23 cellular contexts compared by ENCODE assay signal in genomic region chr18:31269508-31270074, GRCh38. TPM values are rescaled to one million over a fixed set of nuclear protein-coding genes. Genes with fewer than 3 reads are reported as not detected.
A peak's percentile ranks its signal among the peaks of the same experiment; 100 is the strongest.
DNase-seq lines count a peak whose midpoint lies in the region; ATAC-seq, FAIRE-seq and TF ChIP-seq lines count a peak whose summit lies in the region.
"Had no signal": no experiment of that assay in that cellular context is flagged by ENCODE, and none has a peak within 500 bp of the region (broad histone marks: within the 10 kb centered on the region; RNA-seq: fewer than 3 reads in every experiment).

No MANE protein-coding gene starts in this region.

- H3K27ac Mint-ChIP-seq in progenitor cell of endocrine pancreas, result peak overlapping the region; percentile 18
- H3K27ac Mint-ChIP-seq: H9; stimulated activated naive B cell treated with anti-CD40 and anti-IgM and Interleukin-4, amounts not matched to agents 10 μg/mL and 1 μg/mL and 100 μg/mL, for 72 hours had no signal

- H3K4me1 ChIP-seq in sigmoid colon (no peaks in the 10 kb centered on the region), upper lobe of left lung (no peaks in the 10 kb centered on the region)
- H3K4me1 ChIP-seq: gastrocnemius medialis, tibial artery had no signal

- TF ChIP-seq POLR2A in sigmoid colon (IDR thresholded peaks at IDR 0.05) (no peak), upper lobe of left lung (IDR thresholded peaks at IDR 0.05) (no peak)

- no peaks in the 10 kb centered on the region for H3K27me3 Mint-ChIP-seq in progenitor cell of endocrine pancreas
- H3K27me3 Mint-ChIP-seq: stimulated activated naive B cell treated with anti-CD40 and anti-IgM and Interleukin-4, amounts not matched to agents 10 μg/mL and 1 μg/mL and 100 μg/mL, for 72 hours had no signal

- 12 to 58% methylated on average over 6 of the region's 6 CpGs for WGBS in sigmoid colon, 2 donors
- 62 to 65% methylated on average over 6 of the region's 6 CpGs for WGBS in upper lobe of left lung, 2 donors

- H3K4me1 Mint-ChIP-seq in progenitor cell of endocrine pancreas (ENCODE audit: low read depth), result peaks cover 33% of the 10 kb centered on the region
- H3K4me1 Mint-ChIP-seq: stimulated activated naive B cell treated with anti-CD40 and anti-IgM and Interleukin-4, amounts not matched to agents 10 μg/mL and 1 μg/mL and 100 μg/mL, for 72 hours had no signal

- no peaks in the 10 kb centered on the region for H3K36me3 Mint-ChIP-seq in progenitor cell of endocrine pancreas (ENCODE audit: insufficient read depth)
- H3K36me3 Mint-ChIP-seq: stimulated activated naive B cell treated with anti-CD40 and anti-IgM and Interleukin-4, amounts not matched to agents 10 μg/mL and 1 μg/mL and 100 μg/mL, for 72 hours had no signal

- peak; percentile 27 for FAIRE-seq in islet of Langerhans (lab: Jason Lieb, UNC)
- FAIRE-seq: bronchial epithelial cell had no signal

- H3K27me3 ChIP-seq in sigmoid colon (no peaks in the 10 kb centered on the region), upper lobe of left lung (no peaks in the 10 kb centered on the region)
- H3K27me3 ChIP-seq: gastrocnemius medialis, right atrium auricular region, tibial artery had no signal

- H3K4me3 ChIP-seq in sigmoid colon (no peak overlapping the region), upper lobe of left lung (no peak overlapping the region)
- H3K4me3 ChIP-seq: gastrocnemius medialis, K562, right atrium auricular region, tibial artery had no signal

- no peaks in the 10 kb centered on the region for H3K36me3 ChIP-seq in sigmoid colon
- no peaks in the 10 kb centered on the region for H3K36me3 ChIP-seq in upper lobe of left lung
- H3K36me3 ChIP-seq: gastrocnemius medialis, right atrium auricular region, tibial artery had no signal

- no peak overlapping the region for H3K4me3 Mint-ChIP-seq in progenitor cell of endocrine pancreas (ENCODE audit: low read depth)
- H3K4me3 Mint-ChIP-seq: H9; stimulated activated naive B cell treated with anti-CD40 and anti-IgM and Interleukin-4, amounts not matched to agents 10 μg/mL and 1 μg/mL and 100 μg/mL, for 72 hours had no signal

- intact Hi-C loops in sigmoid colon (cut with DNase I), result no loop called here

- ATAC-seq in GM18502 (IDR thresholded peaks at IDR 0.05; ENCODE audit: poor library complexity, unreplicated experiment) (peak; percentile 43), HG02885 (IDR thresholded peaks at IDR 0.05; ENCODE audit: poor library complexity, unreplicated experiment) (peak; percentile 41), upper lobe of left lung (ENCODE audit: low FRiP score in 2 of 2) (no peak)
- ATAC-seq: gastrocnemius medialis; K562; stimulated activated naive B cell treated with anti-CD40 and anti-IgM and Interleukin-4, amounts not matched to agents 10 μg/mL and 1 μg/mL and 100 μg/mL, for 72 hours had no signal

- no peaks in the 10 kb centered on the region for H3K9me3 ChIP-seq in sigmoid colon
- H3K9me3 ChIP-seq in upper lobe of left lung, result no peaks in the 10 kb centered on the region
- H3K9me3 ChIP-seq: gastrocnemius medialis, right atrium auricular region, tibial artery had no signal

- H3K27ac ChIP-seq in sigmoid colon (no peak overlapping the region), upper lobe of left lung (no peak overlapping the region)
- H3K27ac ChIP-seq: epithelial cell of prostate, gastrocnemius medialis, tibial artery had no signal

- H3K9me3 Mint-ChIP-seq in progenitor cell of endocrine pancreas (ENCODE audit: low read depth), result no peaks in the 10 kb centered on the region
- H3K9me3 Mint-ChIP-seq: H9; stimulated activated naive B cell treated with anti-CD40 and anti-IgM and Interleukin-4, amounts not matched to agents 10 μg/mL and 1 μg/mL and 100 μg/mL, for 72 hours had no signal

- TF ChIP-seq EP300 in sigmoid colon (IDR thresholded peaks at IDR 0.05), result no peak
- no peak for TF ChIP-seq EP300 in upper lobe of left lung (IDR thresholded peaks at IDR 0.05)

- no peak for TF ChIP-seq CTCF in progenitor cell of endocrine pancreas (IDR thresholded peaks at IDR 0.05; ENCODE audit: unreplicated experiment)
- no peak for TF ChIP-seq CTCF in sigmoid colon (IDR thresholded peaks at IDR 0.05)
- no peak for TF ChIP-seq CTCF in upper lobe of left lung (IDR thresholded peaks at IDR 0.05)

- DNase-seq in progenitor cell of endocrine pancreas (ENCODE audit: low spot score, unreplicated experiment) (no peak), NCI-H82 (lab: John Stamatoyannopoulos, UW) (no peak), dedifferentiated amniotic fluid mesenchymal stem cell (ENCODE audit: extremely low spot score) (no peak), sigmoid colon (no peak), upper lobe of left lung (no peak)
- DNase-seq: activated CD4-positive, alpha-beta T cell treated with anti-CD3 and anti-CD28 coated beads, Interleukin-2, amount 50 U/mL, for 1 hour; activated CD8-positive, alpha-beta memory T cell treated with anti-CD3 and anti-CD28 coated beads, Interleukin-2, amount 50 U/mL, for 48 hours; activated effector memory CD4-positive, alpha-beta T cell treated with Interleukin-2 at 50 U/mL for 16 hours; gastrocnemius medialis; H9; midbrain; NCI-H1930; NCI-H524; stimulated activated naive B cell treated with anti-CD40 and anti-IgM and Interleukin-4, amounts not matched to agents 10 μg/mL and 1 μg/mL and 100 μg/mL, for 72 hours; tibial artery had no signal

RNA-seq across cellular contexts. Expression of gene DSG1, which starts 48.4 kb away (rescaled TPM):
- total RNA-seq in progenitor cell of endocrine pancreas (not detected in 2 replicates), sigmoid colon (not detected), upper lobe of left lung (not detected)
- not detected for polyA plus RNA-seq in sigmoid colon
- total RNA-seq: dermis microvascular lymphatic vessel endothelial cell, gastrocnemius medialis, H9 had no signal

Comparison
In these comparisons a context has a peak if more than half of its experiments do, and no peak if none do; other contexts are left out.
1. ATAC-seq: peak in GM18502 (single experiment) and HG02885 (single experiment); none in upper lobe of left lung (0 of 2).